1 cellular context compared by ENCODE assay signal in genomic region chr2:8631465-8632005, GRCh38.
TF ChIP-seq lines count a peak whose summit lies in the region.

No MANE protein-coding gene starts in this region.

TF ChIP-seq in IMR-90, 13 proteins besides CTCF, POLR2A, EP300 and RAD21 (continued from another document):
- no peak for TF ChIP-seq CEBPB (IDR thresholded peaks at IDR 0.05; ENCODE audit: low read depth, low read length)
- TF ChIP-seq RCOR1 (IDR thresholded peaks at IDR 0.05; ENCODE audit: insufficient replicate concordance, low read length), result no peak
- no peak for TF ChIP-seq CHD1 (IDR thresholded peaks at IDR 0.05; ENCODE audit: low read depth, low read length)
- TF ChIP-seq FOS (IDR thresholded peaks at IDR 0.05; ENCODE audit: low read depth, low read length), result no peak
- no peak for TF ChIP-seq ELK1 (IDR thresholded peaks at IDR 0.05; ENCODE audit: borderline replicate concordance, low read depth, low read length)
- no peak for TF ChIP-seq NFE2L2 (IDR thresholded peaks at IDR 0.05; ENCODE audit: low read depth, low read length)
- TF ChIP-seq BHLHE40 (IDR thresholded peaks at IDR 0.05; ENCODE audit: low read depth, low read length), result no peak
- TF ChIP-seq MXI1 (IDR thresholded peaks at IDR 0.05; ENCODE audit: borderline replicate concordance, low read depth, low read length), result no peak
- TF ChIP-seq USF2 (IDR thresholded peaks at IDR 0.05; ENCODE audit: low read depth, low read length), result no peak
- no peak for TF ChIP-seq MAZ (IDR thresholded peaks at IDR 0.05; ENCODE audit: borderline replicate concordance, low read depth, low read length)
- no peak for TF ChIP-seq MAFK (IDR thresholded peaks at IDR 0.05; ENCODE audit: low read depth, low read length)
- no peak for TF ChIP-seq RFX5 (IDR thresholded peaks at IDR 0.05; ENCODE audit: low read depth, low read length)
